17 cellular contexts compared by ENCODE assay signal in the genomic region with DNA sequence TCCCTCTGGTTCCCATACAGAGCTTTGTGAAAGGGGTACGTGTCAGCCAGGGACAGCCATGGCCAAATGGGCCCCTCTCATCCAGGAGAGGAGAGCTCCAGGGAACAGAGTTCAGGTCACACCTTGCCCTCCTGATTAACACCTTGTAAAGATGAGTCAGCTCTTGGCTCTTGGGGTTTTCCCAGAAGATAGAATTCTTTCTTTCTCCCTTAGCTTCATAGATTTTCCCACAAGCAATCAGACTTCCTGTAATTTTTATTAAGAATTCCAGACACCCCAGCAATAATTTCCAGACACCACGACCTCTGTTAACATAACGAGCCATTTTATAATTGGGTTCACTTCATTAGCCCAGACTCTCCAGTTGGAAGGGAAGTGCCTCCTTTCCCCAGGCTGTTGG.
A peak's percentile ranks its signal among the peaks of the same experiment; 100 is the strongest.
DNase-seq lines count a peak whose midpoint lies in the region; ATAC-seq and TF ChIP-seq lines count a peak whose summit lies in the region.
"Had no signal": no experiment of that assay in that cellular context is flagged by ENCODE, and none has a peak within 500 bp of the region (broad histone marks: within the 10 kb centered on the region; RNA-seq: fewer than 3 reads in every experiment).

No MANE protein-coding gene starts in this region.

- ATAC-seq in foreskin keratinocyte, result peak; percentile 34
- no peak for ATAC-seq in HG03280 (IDR thresholded peaks at IDR 0.05; ENCODE audit: unreplicated experiment)
- ATAC-seq in HG03159 (IDR thresholded peaks at IDR 0.05; ENCODE audit: unreplicated experiment), result no peak
- no peak for ATAC-seq in heart right ventricle
- ATAC-seq in HG02840 (IDR thresholded peaks at IDR 0.05; ENCODE audit: low FRiP score, unreplicated experiment), result no peak
- ATAC-seq: CD8-positive, alpha-beta T cell; GM12878 had no signal

- H3K36me3 ChIP-seq in heart right ventricle, result no peaks in the 10 kb centered on the region
- H3K36me3 ChIP-seq: BLaER1 treated with 17β-estradiol and CSF1 and Interleukin-3, amounts not matched to agents 10 nM and 100 nM had no signal

- intact Hi-C loops in heart right ventricle (cut with DNase I), result no loop called here

- H3K27me3 ChIP-seq in foreskin keratinocyte (peaks cover 19% of the 10 kb centered on the region), heart right ventricle (no peaks in the 10 kb centered on the region)
- H3K27me3 ChIP-seq: BLaER1 treated with 17β-estradiol and CSF1 and Interleukin-3, amounts not matched to agents 10 nM and 100 nM had no signal

- H3K4me1 ChIP-seq in foreskin keratinocyte (no peaks in the 10 kb centered on the region), heart right ventricle (no peaks in the 10 kb centered on the region)

- 88 to 91% methylated on average over 3 of the region's 3 CpGs for WGBS in heart right ventricle, 2 donors

- DNase-seq in NCI-H226, result peak; percentile 7
- DNase-seq in foreskin keratinocyte, result no peak
- DNase-seq in kidney tubule cell (ENCODE audit: low spot score), result peak; percentile 76
- DNase-seq in renal cortical epithelial cell (ENCODE audit: low read depth), result peak; percentile 56
- no peak for DNase-seq in heart right ventricle
- DNase-seq: CD8-positive, alpha-beta T cell; DMS 273 treated with DMSO at 0.1 percent for 48 hours; DMS53; DND-41; EL; H9 had no signal

- no peak overlapping the region for H3K27ac ChIP-seq in foreskin keratinocyte
- no peak overlapping the region for H3K27ac ChIP-seq in heart right ventricle
- H3K27ac ChIP-seq: BLaER1 treated with 17β-estradiol and CSF1 and Interleukin-3, amounts not matched to agents 10 nM and 100 nM; HL-60 had no signal

- H3K9me3 ChIP-seq in heart right ventricle, result no peaks in the 10 kb centered on the region
- H3K9me3 ChIP-seq: BLaER1 treated with 17β-estradiol and CSF1 and Interleukin-3, amounts not matched to agents 10 nM and 100 nM had no signal

- H3K4me3 ChIP-seq in heart right ventricle, result no peak overlapping the region
- H3K4me3 ChIP-seq: BLaER1 treated with 17β-estradiol and CSF1 and Interleukin-3, amounts not matched to agents 10 nM and 100 nM; GM12878 had no signal

- TF ChIP-seq CTCF in foreskin keratinocyte (conservative IDR thresholded peaks at IDR 0.05), result no peak
- no peak for TF ChIP-seq CTCF in heart right ventricle (IDR thresholded peaks at IDR 0.05)

Comparison
In these comparisons a context has a peak if more than half of its experiments do, and no peak if none do; other contexts are left out.
1. DNase-seq: peak in NCI-H226 (single experiment), kidney tubule cell (single experiment) and renal cortical epithelial cell (single experiment); none in foreskin keratinocyte (0 of 2) and heart right ventricle (0 of 2).